In the genomic region with DNA sequence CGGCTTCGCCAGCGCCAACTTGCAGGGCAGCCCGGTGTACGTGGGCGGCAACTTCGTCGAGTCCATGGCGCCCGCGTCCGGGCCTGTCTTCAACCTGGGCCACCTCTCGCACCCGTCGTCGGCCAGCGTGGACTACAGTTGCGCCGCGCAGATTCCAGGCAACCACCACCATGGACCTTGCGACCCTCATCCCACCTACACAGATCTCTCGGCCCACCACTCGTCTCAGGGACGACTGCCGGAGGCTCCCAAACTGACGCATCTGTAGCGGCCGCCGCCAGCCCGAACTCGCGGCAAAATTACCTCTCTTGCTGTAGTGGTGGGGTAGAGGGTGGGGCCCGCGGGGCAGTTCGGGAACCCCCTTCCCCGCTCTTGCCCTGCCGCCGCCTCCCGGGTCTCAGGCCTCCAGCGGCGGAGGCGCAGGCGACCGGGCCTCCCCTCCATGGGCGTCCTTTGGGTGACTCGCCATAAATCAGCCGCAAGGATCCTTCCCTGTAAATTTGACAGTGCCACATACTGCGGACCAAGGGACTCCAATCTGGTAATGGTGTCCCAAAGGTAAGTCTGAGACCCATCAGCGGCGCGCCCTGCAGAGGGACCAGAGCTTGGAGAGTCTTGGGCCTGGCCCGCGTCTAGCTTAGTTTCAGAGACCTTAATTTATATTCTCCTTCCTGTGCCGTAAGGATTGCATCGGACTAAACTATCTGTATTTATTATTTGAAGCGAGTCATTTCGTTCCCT, we compare ENCODE assay signal across 14 cellular contexts. TPM values are rescaled to one million over a fixed set of nuclear protein-coding genes. Genes with fewer than 3 reads are reported as not detected.
DNase-seq lines count a peak whose midpoint lies in the region; ATAC-seq, FAIRE-seq and TF ChIP-seq lines count a peak whose summit lies in the region.
"Had no signal": no experiment of that assay in that cellular context is flagged by ENCODE, and none has a peak within 500 bp of the region (broad histone marks: within the 10 kb centered on the region; RNA-seq: fewer than 3 reads in every experiment).

No MANE protein-coding gene starts in this region.

- DNase-seq in HepG2 (ENCODE audit: low spot score): no peak
- no peak for DNase-seq in right lobe of liver
- no peak for DNase-seq in upper lobe of left lung
- DNase-seq in KBM-7: no peak
- no peak for DNase-seq in stomach
- DNase-seq in NCI-H1048 (lab: John Stamatoyannopoulos, UW): no peak
- DNase-seq: activated CD8-positive, alpha-beta memory T cell treated with anti-CD3 and anti-CD28 coated beads, Interleukin-2, amount 50 U/mL, for 4 hours; central memory CD4-positive, alpha-beta T cell; foreskin keratinocyte; HCEC 1CT; NCI-H1092; RPMI8226 had no signal

- CTCF ChIA-PET in HepG2 (lab: Yijun Ruan, JAX; ENCODE audit: low intra/inter-chr PET ratio, low total read pairs): no interaction called here

- intact Hi-C loops in HepG2 (cut with micrococcal nuclease; ENCODE audit: unreplicated experiment) (no loop called here), right lobe of liver (cut with DNase I) (no loop called here), stomach (cut with DNase I; ENCODE audit: low total_unique reads) (no loop called here)

- no peak for FAIRE-seq in HepG2 (lab: Jason Lieb, UNC)

- in situ Hi-C loops in HepG2 (cut with HindIII; ENCODE audit: extremely low pct_ligation_motif_present, low pct_unique_long_range_greater_than_20kb) (no loop called here), KBM-7 (cut with MboI; ENCODE audit: low pct_unique_long_range_greater_than_20kb, low sequenced_read_pairs) (no loop called here)

- no peak overlapping the region for H3K4me3 ChIP-seq in HepG2 (replicated peaks in 1 of 3; ENCODE audit: insufficient read depth in 1 of 3, low read depth in 2 of 3, low read length in 3 of 3)
- no peak overlapping the region for H3K4me3 ChIP-seq in right lobe of liver
- H3K4me3 ChIP-seq in neural cell (ENCODE audit: low read length): peak overlapping the region; percentile 43
- peak overlapping the region in 3 of 4 donors; percentile 8 to 27 (median 13) for H3K4me3 ChIP-seq in upper lobe of left lung
- no peak overlapping the region for H3K4me3 ChIP-seq in stomach

- H3F3A ChIP-seq in neural cell (ENCODE audit: insufficient read depth, low read length, poor library complexity, severe bottlenecking): no peaks in the 10 kb centered on the region

- WGBS in HepG2 (ENCODE audit: low lambda C conversion rate): 91% methylated on average over 55 of the region's 57 CpGs
- WGBS in right lobe of liver (ENCODE audit: insufficient coverage, low coverage, low lambda C conversion rate, missing lambda C conversion rate): 8% methylated on average over 31 of the region's 57 CpGs
- 17 to 28% methylated on average over 29 to 37 of the region's 57 CpGs for WGBS in upper lobe of left lung, 2 donors
- 10 to 31% (median 16%) methylated on average over 43 to 57 of the region's 57 CpGs for WGBS in stomach, 5 donors

- TF ChIP-seq CTCF in HepG2 (CRISPR knock-in tag; IDR thresholded peaks at IDR 0.05) (no peak), right lobe of liver (IDR thresholded peaks at IDR 0.05) (no peak), neural cell (IDR thresholded peaks at IDR 0.05; ENCODE audit: poor library complexity, severe bottlenecking) (no peak), upper lobe of left lung (IDR thresholded peaks at IDR 0.05) (peak in 1 of 6 experiments; percentile 2), stomach (IDR thresholded peaks at IDR 0.05) (no peak)

- H3K9ac ChIP-seq in HepG2 (ENCODE audit: insufficient read depth, low read depth, low read length) (no peak overlapping the region), neural cell (ENCODE audit: low read length) (no peak overlapping the region)

- ATAC-seq in HepG2 (no peak), right lobe of liver (no peak), esophagus mucosa (peak; percentile 22), upper lobe of left lung (ENCODE audit: low FRiP score in 2 of 2) (peak in 1 of 2 donors; percentile 16)
- ATAC-seq: foreskin keratinocyte had no signal

- peaks cover 0 to 20% of the 10 kb centered on the region in 2 experiments; a peak in 4 of 5 replicates for H3K36me3 ChIP-seq in HepG2 (replicated peaks in 1 of 2; ENCODE audit: control insufficient read depth in 1 of 2, insufficient read depth in 2 of 2, low read length in 2 of 2)
- H3K36me3 ChIP-seq in right lobe of liver: no peaks in the 10 kb centered on the region
- H3K36me3 ChIP-seq in neural cell (ENCODE audit: insufficient read depth, low read length): no peaks in the 10 kb centered on the region
- no peaks in the 10 kb centered on the region for H3K36me3 ChIP-seq in upper lobe of left lung
- H3K36me3 ChIP-seq in stomach: no peaks in the 10 kb centered on the region

- H3K9me3 ChIP-seq in HepG2 (ENCODE audit: low read length) (no peaks in the 10 kb centered on the region), right lobe of liver (no peaks in the 10 kb centered on the region), neural cell (ENCODE audit: low read length) (no peaks in the 10 kb centered on the region), upper lobe of left lung (no peaks in the 10 kb centered on the region), stomach (peaks cover 0 to 15% (median 0%) of the 10 kb centered on the region in 4 donors)

- H4K20me1 ChIP-seq in HepG2 (ENCODE audit: insufficient read depth, low read length) (no peaks in the 10 kb centered on the region), neural cell (ENCODE audit: insufficient read depth) (no peaks in the 10 kb centered on the region)

- no TSS peak for BruUV-seq in HepG2 (replicated peaks; lab: Mats Ljungman, UMichigan)

- H3K4me1 ChIP-seq in HepG2 (ENCODE audit: insufficient read depth, low read length) (peaks cover 58% of the 10 kb centered on the region), right lobe of liver (no peaks in the 10 kb centered on the region), upper lobe of left lung (peaks cover 3 to 17% (median 9%) of the 10 kb centered on the region in 4 donors), stomach (peaks cover 3 to 26% (median 20%) of the 10 kb centered on the region in 4 donors)
- H3K4me1 ChIP-seq: foreskin keratinocyte had no signal

- H3K4me2 ChIP-seq in HepG2 (ENCODE audit: low read depth, low read length): no peak overlapping the region
- no peak overlapping the region for H3K4me2 ChIP-seq in neural cell (ENCODE audit: low read length)

- TF ChIP-seq POLR2A in HepG2 (IDR thresholded peaks at IDR 0.05; ENCODE audit: insufficient read depth in 1 of 2, low read depth in 2 of 2, low read length in 2 of 2): peak in 1 of 2 experiments; percentile 19; a peak in 1 of 4 replicates
- no peak for TF ChIP-seq POLR2A in right lobe of liver (IDR thresholded peaks at IDR 0.05)
- no peak for TF ChIP-seq POLR2A in upper lobe of left lung (IDR thresholded peaks at IDR 0.05)
- no peak for TF ChIP-seq POLR2A in stomach (IDR thresholded peaks at IDR 0.05)

- TF ChIP-seq EP300 in HepG2 (IDR thresholded peaks at IDR 0.05; ENCODE audit: low read depth in 2 of 2, low read length in 2 of 2) (no peak), HepG2 (CRISPR knock-in tag; IDR thresholded peaks at IDR 0.05; ENCODE audit: borderline replicate concordance) (no peak), neural cell (conservative IDR thresholded peaks at IDR 0.05; ENCODE audit: poor library complexity, severe bottlenecking) (no peak), upper lobe of left lung (IDR thresholded peaks at IDR 0.05) (no peak), stomach (IDR thresholded peaks at IDR 0.05) (no peak)

- H2AFZ ChIP-seq in HepG2 (ENCODE audit: low read length): no peak overlapping the region
- H2AFZ ChIP-seq in neural cell (ENCODE audit: low read depth, low read length): no peak overlapping the region

- POLR2A ChIA-PET in HepG2 (lab: Yijun Ruan, JAX): no interaction called here

- TF ChIP-seq RAD21 in HepG2 (CRISPR knock-in tag; IDR thresholded peaks at IDR 0.05): no peak
- no peak for TF ChIP-seq RAD21 in neural cell (conservative IDR thresholded peaks at IDR 0.05)

- no peaks in the 10 kb centered on the region for H3K9me2 ChIP-seq in neural cell (ENCODE audit: insufficient read depth, low read length)

- H3K79me2 ChIP-seq in HepG2 (ENCODE audit: insufficient read depth, low read length): no peaks in the 10 kb centered on the region
- H3K79me2 ChIP-seq in neural cell (replicated peaks; ENCODE audit: insufficient read depth, low read length): no peaks in the 10 kb centered on the region

- peak overlapping the region; percentile 6 for H3K27ac ChIP-seq in HepG2 (ENCODE audit: extremely low read length, insufficient read depth, low read length)
- no peak overlapping the region for H3K27ac ChIP-seq in right lobe of liver
- no peak overlapping the region for H3K27ac ChIP-seq in neural cell (ENCODE audit: low read length)
- no peak overlapping the region for H3K27ac ChIP-seq in upper lobe of left lung
- H3K27ac ChIP-seq in stomach: no peak overlapping the region
- H3K27ac ChIP-seq: foreskin keratinocyte had no signal

- peaks cover 4 to 25% of the 10 kb centered on the region in 2 experiments; a peak in 4 of 5 replicates for H3K27me3 ChIP-seq in HepG2 (ENCODE audit: control insufficient read depth in 1 of 2, insufficient read depth in 2 of 2, low read length in 2 of 2)
- H3K27me3 ChIP-seq in right lobe of liver: peaks cover 20 to 56% of the 10 kb centered on the region in 2 donors
- peaks cover 100% of the 10 kb centered on the region for H3K27me3 ChIP-seq in neural cell (ENCODE audit: insufficient read depth, low read depth, low read length)
- peaks cover 0 to 29% (median 14%) of the 10 kb centered on the region in 4 donors for H3K27me3 ChIP-seq in upper lobe of left lung
- peaks cover 32 to 100% (median 82%) of the 10 kb centered on the region in 3 donors for H3K27me3 ChIP-seq in stomach

RNA-seq across cellular contexts. Expression of gene HOXD3, which starts 15.1 kb away (rescaled TPM):
- 0.08 and 0.09 TPM in 2 replicates for total RNA-seq in HepG2 (2016; rRNA removed; fragmentation: Illumina TruSeq; extraction: Trizol)
- total RNA-seq in HepG2 (2016; cell fraction: cytosol; rRNA removed; fragmentation: Illumina TruSeq; extraction: Trizol; ENCODE audit: low read depth): not detected in 2 replicates
- 0.04 TPM in 1 of 2 replicates, not detected in the other for total RNA-seq in HepG2 (2016; cell fraction: insoluble cytoplasmic fraction; rRNA removed; fragmentation: Illumina TruSeq; extraction: Trizol)
- total RNA-seq in HepG2 (2016; cell fraction: membrane; rRNA removed; fragmentation: Illumina TruSeq; extraction: Trizol): 0.06 and 0.14 TPM in 2 replicates
- 0.19 TPM in 1 of 2 replicates, not detected in the other for total RNA-seq in HepG2 (2016; cell fraction: nucleus; rRNA removed; fragmentation: Illumina TruSeq; extraction: Trizol)
- polyA plus RNA-seq in HepG2 (2011; rRNA removed): 0.05 TPM in 1 of 2 replicates, not detected in the other
- not detected in 2 replicates for polyA plus RNA-seq in HepG2 (2011; cell fraction: cytosol; rRNA removed)
- 0.07 TPM in 1 of 2 replicates, not detected in the other for polyA plus RNA-seq in HepG2 (2011; cell fraction: nucleus; rRNA removed)
- 0.09 TPM in 1 of 2 replicates, not detected in the other for polyA plus RNA-seq in HepG2 (2012)
- not detected in 2 replicates for polyA plus RNA-seq in HepG2 (2016; cell fraction: cytosol; fragmentation: Illumina TruSeq; extraction: Trizol; ENCODE audit: low read depth)
- 0.28 TPM in 1 of 2 replicates, not detected in the other for polyA plus RNA-seq in HepG2 (2016; cell fraction: insoluble cytoplasmic fraction; fragmentation: Illumina TruSeq; extraction: Trizol; ENCODE audit: low read depth)
- polyA plus RNA-seq in HepG2 (2016; cell fraction: membrane; fragmentation: Illumina TruSeq; extraction: Trizol; ENCODE audit: low read depth): 0.07 TPM in 1 of 2 replicates, not detected in the other
- polyA plus RNA-seq in HepG2 (2016; cell fraction: nucleus; fragmentation: Illumina TruSeq; extraction: Trizol; ENCODE audit: insufficient read depth, low read depth): not detected in 2 replicates
- polyA minus RNA-seq in HepG2 (2011; rRNA and poly(A)+ RNA removed; ENCODE audit: low replicate concordance): not detected in 2 replicates
- not detected in 2 replicates for polyA minus RNA-seq in HepG2 (2011; cell fraction: cytosol; rRNA and poly(A)+ RNA removed)
- polyA minus RNA-seq in HepG2 (2011; cell fraction: nucleus; rRNA and poly(A)+ RNA removed): not detected in 2 replicates
- not detected for total RNA-seq in right lobe of liver
- 0.52 TPM for total RNA-seq in esophagus mucosa
- polyA plus RNA-seq in neural cell: not detected in 2 replicates
- polyA minus RNA-seq in neural cell: not detected in 2 replicates
- under 1 TPM in 3 of 6 donors, not detected in 3; 0.49 to 0.57 (median 0.49) TPM for total RNA-seq in upper lobe of left lung
- total RNA-seq in stomach: 10 to 100 TPM in 1 of 5 donors, 1 to 10 TPM in 2, not detected in 2; 1.5 to 11.0 (median 2.5) TPM
- polyA plus RNA-seq in stomach: 1 to 10 TPM in 1 of 3 donors, under 1 TPM in 2; 0.44 to 2.7 (median 0.78) TPM

RNA-seq across cellular contexts. Expression of gene HOXD1, which starts 16.3 kb away (rescaled TPM):
- total RNA-seq in HepG2 (2016; rRNA removed; fragmentation: Illumina TruSeq; extraction: Trizol) (10.0 and 10.4 TPM in 2 replicates), right lobe of liver (not detected), esophagus mucosa (0.16 TPM), upper lobe of left lung (1 to 10 TPM; 1.0 to 7.2 (median 3.6) TPM), stomach (under 1 TPM in 1 of 5 donors, not detected in 4; 0.18 TPM)
- total RNA-seq in HepG2 (2016; cell fraction: cytosol; rRNA removed; fragmentation: Illumina TruSeq; extraction: Trizol; ENCODE audit: low read depth): 3.9 and 5.5 TPM in 2 replicates
- total RNA-seq in HepG2 (2016; cell fraction: insoluble cytoplasmic fraction; rRNA removed; fragmentation: Illumina TruSeq; extraction: Trizol): 9.0 and 10.0 TPM in 2 replicates
- total RNA-seq in HepG2 (2016; cell fraction: membrane; rRNA removed; fragmentation: Illumina TruSeq; extraction: Trizol): 12.1 and 12.7 TPM in 2 replicates
- 9.0 and 9.2 TPM in 2 replicates for total RNA-seq in HepG2 (2016; cell fraction: nucleus; rRNA removed; fragmentation: Illumina TruSeq; extraction: Trizol)
- polyA plus RNA-seq in HepG2 (2011; rRNA removed) (11.4 and 22.3 TPM in 2 replicates), neural cell (not detected in 2 replicates), stomach (under 1 TPM in 2 of 3 donors, not detected in 1; 0.12 to 0.23 TPM)
- polyA plus RNA-seq in HepG2 (2011; cell fraction: cytosol; rRNA removed): 11.0 and 19.4 TPM in 2 replicates
- polyA plus RNA-seq in HepG2 (2011; cell fraction: nucleus; rRNA removed): 25.8 and 48.1 TPM in 2 replicates
- 4.8 and 6.2 TPM in 2 replicates for polyA plus RNA-seq in HepG2 (2012)
- 6.7 and 8.7 TPM in 2 replicates for polyA plus RNA-seq in HepG2 (2016; cell fraction: cytosol; fragmentation: Illumina TruSeq; extraction: Trizol; ENCODE audit: low read depth)
- polyA plus RNA-seq in HepG2 (2016; cell fraction: insoluble cytoplasmic fraction; fragmentation: Illumina TruSeq; extraction: Trizol; ENCODE audit: low read depth): 20.9 and 25.0 TPM in 2 replicates
- 17.7 and 19.0 TPM in 2 replicates for polyA plus RNA-seq in HepG2 (2016; cell fraction: membrane; fragmentation: Illumina TruSeq; extraction: Trizol; ENCODE audit: low read depth)
- polyA plus RNA-seq in HepG2 (2016; cell fraction: nucleus; fragmentation: Illumina TruSeq; extraction: Trizol; ENCODE audit: insufficient read depth, low read depth): 28.7 and 32.9 TPM in 2 replicates
- polyA minus RNA-seq in HepG2 (2011; rRNA and poly(A)+ RNA removed; ENCODE audit: low replicate concordance): 9.8 TPM in 1 of 2 replicates, not detected in the other
- 7.5 and 12.1 TPM in 2 replicates for polyA minus RNA-seq in HepG2 (2011; cell fraction: cytosol; rRNA and poly(A)+ RNA removed)
- 6.0 and 15.7 TPM in 2 replicates for polyA minus RNA-seq in HepG2 (2011; cell fraction: nucleus; rRNA and poly(A)+ RNA removed)
- not detected in 2 replicates for polyA minus RNA-seq in neural cell
- total RNA-seq: foreskin keratinocyte had no signal

RNA-seq across cellular contexts. Expression of gene HOXD4, which starts 20.8 kb away (rescaled TPM):
- total RNA-seq in HepG2 (2016; rRNA removed; fragmentation: Illumina TruSeq; extraction: Trizol) (0.31 TPM in 1 of 2 replicates, not detected in the other), right lobe of liver (not detected), esophagus mucosa (0.36 TPM), upper lobe of left lung (under 1 TPM in 2 of 6 donors, not detected in 4; 0.79 to 0.81 TPM), stomach (1 to 10 TPM in 2 of 5 donors, not detected in 3; 2.4 to 9.6 TPM)
- not detected in 2 replicates for total RNA-seq in HepG2 (2016; cell fraction: cytosol; rRNA removed; fragmentation: Illumina TruSeq; extraction: Trizol; ENCODE audit: low read depth)
- total RNA-seq in HepG2 (2016; cell fraction: insoluble cytoplasmic fraction; rRNA removed; fragmentation: Illumina TruSeq; extraction: Trizol): 0.19 TPM in 1 of 2 replicates, not detected in the other
- total RNA-seq in HepG2 (2016; cell fraction: membrane; rRNA removed; fragmentation: Illumina TruSeq; extraction: Trizol): 0.12 TPM in 1 of 2 replicates, not detected in the other
- total RNA-seq in HepG2 (2016; cell fraction: nucleus; rRNA removed; fragmentation: Illumina TruSeq; extraction: Trizol): 0.34 TPM in 1 of 2 replicates, not detected in the other
- polyA plus RNA-seq in HepG2 (2011; rRNA removed) (not detected in 2 replicates), neural cell (not detected in 2 replicates), stomach (under 1 TPM in 2 of 3 donors, not detected in 1; 0.25 to 0.75 TPM)
- polyA plus RNA-seq in HepG2 (2011; cell fraction: cytosol; rRNA removed): not detected in 2 replicates
- polyA plus RNA-seq in HepG2 (2011; cell fraction: nucleus; rRNA removed): not detected in 2 replicates
- polyA plus RNA-seq in HepG2 (2012): not detected in 2 replicates
- polyA plus RNA-seq in HepG2 (2016; cell fraction: cytosol; fragmentation: Illumina TruSeq; extraction: Trizol; ENCODE audit: low read depth): 0.15 TPM in 1 of 2 replicates, not detected in the other
- polyA plus RNA-seq in HepG2 (2016; cell fraction: insoluble cytoplasmic fraction; fragmentation: Illumina TruSeq; extraction: Trizol; ENCODE audit: low read depth): not detected in 2 replicates
- polyA plus RNA-seq in HepG2 (2016; cell fraction: membrane; fragmentation: Illumina TruSeq; extraction: Trizol; ENCODE audit: low read depth): 0.10 and 0.17 TPM in 2 replicates
- polyA plus RNA-seq in HepG2 (2016; cell fraction: nucleus; fragmentation: Illumina TruSeq; extraction: Trizol; ENCODE audit: insufficient read depth, low read depth): 0.43 and 1.4 TPM in 2 replicates
- polyA minus RNA-seq in HepG2 (2011; rRNA and poly(A)+ RNA removed; ENCODE audit: low replicate concordance): not detected in 2 replicates
- not detected in 2 replicates for polyA minus RNA-seq in HepG2 (2011; cell fraction: cytosol; rRNA and poly(A)+ RNA removed)
- not detected in 2 replicates for polyA minus RNA-seq in HepG2 (2011; cell fraction: nucleus; rRNA and poly(A)+ RNA removed)
- not detected in 2 replicates for polyA minus RNA-seq in neural cell

RNA-seq across cellular contexts. Expression of gene HOXD8, which starts 42.7 kb away (rescaled TPM):
- total RNA-seq in HepG2 (2016; rRNA removed; fragmentation: Illumina TruSeq; extraction: Trizol): not detected in 2 replicates
- total RNA-seq in HepG2 (2016; cell fraction: cytosol; rRNA removed; fragmentation: Illumina TruSeq; extraction: Trizol; ENCODE audit: low read depth): not detected in 2 replicates
- not detected in 2 replicates for total RNA-seq in HepG2 (2016; cell fraction: insoluble cytoplasmic fraction; rRNA removed; fragmentation: Illumina TruSeq; extraction: Trizol)
- total RNA-seq in HepG2 (2016; cell fraction: membrane; rRNA removed; fragmentation: Illumina TruSeq; extraction: Trizol): not detected in 2 replicates
- not detected in 2 replicates for total RNA-seq in HepG2 (2016; cell fraction: nucleus; rRNA removed; fragmentation: Illumina TruSeq; extraction: Trizol)
- polyA plus RNA-seq in HepG2 (2011; rRNA removed): not detected in 2 replicates
- not detected in 2 replicates for polyA plus RNA-seq in HepG2 (2011; cell fraction: cytosol; rRNA removed)
- not detected in 2 replicates for polyA plus RNA-seq in HepG2 (2011; cell fraction: nucleus; rRNA removed)
- polyA plus RNA-seq in HepG2 (2012): not detected in 2 replicates
- polyA plus RNA-seq in HepG2 (2016; cell fraction: cytosol; fragmentation: Illumina TruSeq; extraction: Trizol; ENCODE audit: low read depth): not detected in 2 replicates
- not detected in 2 replicates for polyA plus RNA-seq in HepG2 (2016; cell fraction: insoluble cytoplasmic fraction; fragmentation: Illumina TruSeq; extraction: Trizol; ENCODE audit: low read depth)
- not detected in 2 replicates for polyA plus RNA-seq in HepG2 (2016; cell fraction: membrane; fragmentation: Illumina TruSeq; extraction: Trizol; ENCODE audit: low read depth)
- not detected in 2 replicates for polyA plus RNA-seq in HepG2 (2016; cell fraction: nucleus; fragmentation: Illumina TruSeq; extraction: Trizol; ENCODE audit: insufficient read depth, low read depth)
- not detected in 2 replicates for polyA minus RNA-seq in HepG2 (2011; rRNA and poly(A)+ RNA removed; ENCODE audit: low replicate concordance)
- polyA minus RNA-seq in HepG2 (2011; cell fraction: cytosol; rRNA and poly(A)+ RNA removed): not detected in 2 replicates
- polyA minus RNA-seq in HepG2 (2011; cell fraction: nucleus; rRNA and poly(A)+ RNA removed): not detected in 2 replicates
- total RNA-seq in right lobe of liver: under 1 TPM in 1 of 6 experiments, not detected in 5; 0.74 TPM
- 0.88 TPM for total RNA-seq in esophagus mucosa
- not detected in 2 replicates for polyA plus RNA-seq in neural cell
- polyA minus RNA-seq in neural cell: not detected in 2 replicates
- 1 to 10 TPM in 1 of 6 donors, under 1 TPM in 4, not detected in 1; 0.43 to 2.3 (median 0.74) TPM for total RNA-seq in upper lobe of left lung
- total RNA-seq in stomach: 10 to 100 TPM in 1 of 5 donors, 1 to 10 TPM in 1, under 1 TPM in 1, not detected in 2; 0.58 to 15.9 (median 5.1) TPM
- 1 to 10 TPM in 2 of 3 donors, under 1 TPM in 1; 0.87 to 1.8 (median 1.7) TPM for polyA plus RNA-seq in stomach

RNA-seq across cellular contexts. Expression of gene HOXD9, which starts 49.7 kb away (rescaled TPM):
- total RNA-seq in HepG2 (2016; rRNA removed; fragmentation: Illumina TruSeq; extraction: Trizol) (not detected in 2 replicates), right lobe of liver (under 1 TPM in 1 of 6 experiments, not detected in 5; 0.25 TPM), esophagus mucosa (1.1 TPM), upper lobe of left lung (1 to 10 TPM in 1 of 6 donors, under 1 TPM in 1, not detected in 4; 0.40 to 1.2 TPM), stomach (under 1 TPM in 1 of 5 donors, not detected in 4; 0.18 TPM)
- not detected in 2 replicates for total RNA-seq in HepG2 (2016; cell fraction: cytosol; rRNA removed; fragmentation: Illumina TruSeq; extraction: Trizol; ENCODE audit: low read depth)
- total RNA-seq in HepG2 (2016; cell fraction: insoluble cytoplasmic fraction; rRNA removed; fragmentation: Illumina TruSeq; extraction: Trizol): not detected in 2 replicates
- not detected in 2 replicates for total RNA-seq in HepG2 (2016; cell fraction: membrane; rRNA removed; fragmentation: Illumina TruSeq; extraction: Trizol)
- not detected in 2 replicates for total RNA-seq in HepG2 (2016; cell fraction: nucleus; rRNA removed; fragmentation: Illumina TruSeq; extraction: Trizol)
- polyA plus RNA-seq in HepG2 (2011; rRNA removed) (not detected in 2 replicates), neural cell (not detected in 2 replicates), stomach (under 1 TPM; 0.31 to 0.76 (median 0.68) TPM)
- not detected in 2 replicates for polyA plus RNA-seq in HepG2 (2011; cell fraction: cytosol; rRNA removed)
- not detected in 2 replicates for polyA plus RNA-seq in HepG2 (2011; cell fraction: nucleus; rRNA removed)
- polyA plus RNA-seq in HepG2 (2012): not detected in 2 replicates
- polyA plus RNA-seq in HepG2 (2016; cell fraction: cytosol; fragmentation: Illumina TruSeq; extraction: Trizol; ENCODE audit: low read depth): not detected in 2 replicates
- polyA plus RNA-seq in HepG2 (2016; cell fraction: insoluble cytoplasmic fraction; fragmentation: Illumina TruSeq; extraction: Trizol; ENCODE audit: low read depth): not detected in 2 replicates
- polyA plus RNA-seq in HepG2 (2016; cell fraction: membrane; fragmentation: Illumina TruSeq; extraction: Trizol; ENCODE audit: low read depth): not detected in 2 replicates
- not detected in 2 replicates for polyA plus RNA-seq in HepG2 (2016; cell fraction: nucleus; fragmentation: Illumina TruSeq; extraction: Trizol; ENCODE audit: insufficient read depth, low read depth)
- 0.61 TPM in 1 of 2 replicates, not detected in the other for polyA minus RNA-seq in HepG2 (2011; rRNA and poly(A)+ RNA removed; ENCODE audit: low replicate concordance)
- not detected in 2 replicates for polyA minus RNA-seq in HepG2 (2011; cell fraction: cytosol; rRNA and poly(A)+ RNA removed)
- not detected in 2 replicates for polyA minus RNA-seq in HepG2 (2011; cell fraction: nucleus; rRNA and poly(A)+ RNA removed)
- not detected in 2 replicates for polyA minus RNA-seq in neural cell

Comparison
In these comparisons a context has a peak if more than half of its experiments do, and no peak if none do; other contexts are left out.
1. H3K4me3 ChIP-seq: peak in neural cell (single experiment) and upper lobe of left lung (3 of 4); none in HepG2 (0 of 3), right lobe of liver (0 of 3) and stomach (0 of 4).